2 cellular contexts compared by ENCODE assay signal in genomic region chr5:139745800-139746690, GRCh38.
TF ChIP-seq lines count a peak whose summit lies in the region.

No MANE protein-coding gene starts in this region.

TF ChIP-seq in GM23338, 12 proteins besides CTCF, POLR2A, EP300 and RAD21:
- no peak for TF ChIP-seq ZNF331 (CRISPR knock-in tag; IDR thresholded peaks at IDR 0.05; ENCODE audit: low read depth)
- no peak for TF ChIP-seq REST (IDR thresholded peaks at IDR 0.05; ENCODE audit: unreplicated experiment)
- TF ChIP-seq POLR2AphosphoS5 (IDR thresholded peaks at IDR 0.05; ENCODE audit: low read depth), result peak; percentile 61
- TF ChIP-seq ZNF114 (CRISPR knock-in tag; IDR thresholded peaks at IDR 0.05), result no peak
- TF ChIP-seq EZH2phosphoT487 (IDR thresholded peaks at IDR 0.05; ENCODE audit: unreplicated experiment), result no peak
- no peak for TF ChIP-seq NANOG (IDR thresholded peaks at IDR 0.05; ENCODE audit: borderline replicate concordance)
- no peak for TF ChIP-seq JUNB (IDR thresholded peaks at IDR 0.05; ENCODE audit: unreplicated experiment)
- TF ChIP-seq EZH2 (IDR thresholded peaks at IDR 0.05; ENCODE audit: low read depth, unreplicated experiment), result peak; percentile 24
- no peak for TF ChIP-seq CREB1 (CRISPR knock-in tag; IDR thresholded peaks at IDR 0.05; ENCODE audit: low read depth)
- TF ChIP-seq, protein P1, sequence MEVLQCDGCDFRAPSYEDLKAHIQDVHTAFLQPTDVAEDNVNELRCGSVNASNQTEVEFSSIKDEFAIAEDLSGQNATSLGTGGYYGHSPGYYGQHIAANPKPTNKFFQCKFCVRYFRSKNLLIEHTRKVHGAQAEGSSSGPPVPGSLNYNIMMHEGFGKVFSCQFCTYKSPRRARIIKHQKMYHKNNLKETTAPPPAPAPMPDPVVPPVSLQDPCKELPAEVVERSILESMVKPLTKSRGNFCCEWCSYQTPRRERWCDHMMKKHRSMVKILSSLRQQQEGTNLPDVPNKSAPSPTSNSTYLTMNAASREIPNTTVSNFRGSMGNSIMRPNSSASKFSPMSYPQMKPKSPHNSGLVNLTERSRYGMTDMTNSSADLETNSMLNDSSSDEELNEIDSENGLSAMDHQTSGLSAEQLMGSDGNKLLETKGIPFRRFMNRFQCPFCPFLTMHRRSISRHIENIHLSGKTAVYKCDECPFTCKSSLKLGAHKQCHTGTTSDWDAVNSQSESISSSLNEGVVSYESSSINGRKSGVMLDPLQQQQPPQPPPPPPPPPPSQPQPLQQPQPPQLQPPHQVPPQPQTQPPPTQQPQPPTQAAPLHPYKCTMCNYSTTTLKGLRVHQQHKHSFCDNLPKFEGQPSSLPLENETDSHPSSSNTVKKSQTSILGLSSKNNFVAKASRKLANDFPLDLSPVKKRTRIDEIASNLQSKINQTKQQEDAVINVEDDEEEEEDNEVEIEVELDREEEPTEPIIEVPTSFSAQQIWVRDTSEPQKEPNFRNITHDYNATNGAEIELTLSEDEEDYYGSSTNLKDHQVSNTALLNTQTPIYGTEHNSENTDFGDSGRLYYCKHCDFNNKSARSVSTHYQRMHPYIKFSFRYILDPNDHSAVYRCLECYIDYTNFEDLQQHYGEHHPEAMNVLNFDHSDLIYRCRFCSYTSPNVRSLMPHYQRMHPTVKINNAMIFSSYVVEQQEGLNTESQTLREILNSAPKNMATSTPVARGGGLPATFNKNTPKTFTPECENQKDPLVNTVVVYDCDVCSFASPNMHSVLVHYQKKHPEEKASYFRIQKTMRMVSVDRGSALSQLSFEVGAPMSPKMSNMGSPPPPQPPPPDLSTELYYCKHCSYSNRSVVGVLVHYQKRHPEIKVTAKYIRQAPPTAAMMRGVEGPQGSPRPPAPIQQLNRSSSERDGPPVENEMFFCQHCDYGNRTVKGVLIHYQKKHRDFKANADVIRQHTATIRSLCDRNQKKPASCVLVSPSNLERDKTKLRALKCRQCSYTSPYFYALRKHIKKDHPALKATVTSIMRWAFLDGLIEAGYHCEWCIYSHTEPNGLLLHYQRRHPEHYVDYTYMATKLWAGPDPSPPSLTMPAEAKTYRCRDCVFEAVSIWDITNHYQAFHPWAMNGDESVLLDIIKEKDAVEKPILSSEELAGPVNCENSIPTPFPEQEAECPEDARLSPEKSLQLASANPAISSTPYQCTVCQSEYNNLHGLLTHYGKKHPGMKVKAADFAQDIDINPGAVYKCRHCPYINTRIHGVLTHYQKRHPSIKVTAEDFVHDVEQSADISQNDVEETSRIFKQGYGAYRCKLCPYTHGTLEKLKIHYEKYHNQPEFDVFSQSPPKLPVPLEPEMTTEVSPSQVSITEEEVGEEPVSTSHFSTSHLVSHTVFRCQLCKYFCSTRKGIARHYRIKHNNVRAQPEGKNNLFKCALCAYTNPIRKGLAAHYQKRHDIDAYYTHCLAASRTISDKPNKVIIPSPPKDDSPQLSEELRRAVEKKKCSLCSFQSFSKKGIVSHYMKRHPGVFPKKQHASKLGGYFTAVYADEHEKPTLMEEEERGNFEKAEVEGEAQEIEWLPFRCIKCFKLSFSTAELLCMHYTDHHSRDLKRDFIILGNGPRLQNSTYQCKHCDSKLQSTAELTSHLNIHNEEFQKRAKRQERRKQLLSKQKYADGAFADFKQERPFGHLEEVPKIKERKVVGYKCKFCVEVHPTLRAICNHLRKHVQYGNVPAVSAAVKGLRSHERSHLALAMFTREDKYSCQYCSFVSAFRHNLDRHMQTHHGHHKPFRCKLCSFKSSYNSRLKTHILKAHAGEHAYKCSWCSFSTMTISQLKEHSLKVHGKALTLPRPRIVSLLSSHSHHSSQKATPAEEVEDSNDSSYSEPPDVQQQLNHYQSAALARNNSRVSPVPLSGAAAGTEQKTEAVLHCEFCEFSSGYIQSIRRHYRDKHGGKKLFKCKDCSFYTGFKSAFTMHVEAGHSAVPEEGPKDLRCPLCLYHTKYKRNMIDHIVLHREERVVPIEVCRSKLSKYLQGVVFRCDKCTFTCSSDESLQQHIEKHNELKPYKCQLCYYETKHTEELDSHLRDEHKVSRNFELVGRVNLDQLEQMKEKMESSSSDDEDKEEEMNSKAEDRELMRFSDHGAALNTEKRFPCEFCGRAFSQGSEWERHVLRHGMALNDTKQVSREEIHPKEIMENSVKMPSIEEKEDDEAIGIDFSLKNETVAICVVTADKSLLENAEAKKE (CRISPR knock-in tag; IDR thresholded peaks at IDR 0.05), result peak; percentile 74; the same call in 1 of the 2 replicates
- no peak for TF ChIP-seq STAT1 (IDR thresholded peaks at IDR 0.05; ENCODE audit: unreplicated experiment)

TF ChIP-seq in H1, 55 proteins besides CTCF, POLR2A, EP300 and RAD21:
- TF ChIP-seq RBBP5 (IDR thresholded peaks at IDR 0.05; ENCODE audit: borderline replicate concordance, low read depth, low read length) (peak; percentile 38; the same call in 1 of the 2 replicates), MAX (IDR thresholded peaks at IDR 0.05) (peak; percentile 84), CBX8 (IDR thresholded peaks at IDR 0.05; ENCODE audit: borderline replicate concordance, low read depth, low read length) (no peak), TAF7 (optimal IDR thresholded peaks at IDR 0.05; ENCODE audit: borderline replicate concordance, low read depth, low read length) (no peak), CHD1 (IDR thresholded peaks at IDR 0.05; ENCODE audit: low read depth, low read length) (no peak), SIN3A (conservative IDR thresholded peaks at IDR 0.05 in 1 of 2, IDR thresholded peaks at IDR 0.05 in 1 of 2; ENCODE audit: low read depth in 1 of 2, low read length in 2 of 2) (no peak), POLR2AphosphoS5 (IDR thresholded peaks at IDR 0.05; ENCODE audit: low read depth, low read length) (no peak), TAF1 (IDR thresholded peaks at IDR 0.05; ENCODE audit: low read depth, low read length) (no peak), KDM4A (IDR thresholded peaks at IDR 0.05; ENCODE audit: low read depth, low read length, severe bottlenecking) (peak; percentile 47), TEAD4 (IDR thresholded peaks at IDR 0.05; ENCODE audit: low read depth, low read length) (no peak), RXRA (IDR thresholded peaks at IDR 0.05; ENCODE audit: insufficient read depth, low read depth, low read length) (no peak), CREB1 (IDR thresholded peaks at IDR 0.05) (no peak), E2F6 (IDR thresholded peaks at IDR 0.05) (peak; percentile 93), POU5F1 (IDR thresholded peaks at IDR 0.05; ENCODE audit: low read depth, low read length) (no peak), ASH2L (IDR thresholded peaks at IDR 0.05; ENCODE audit: low read length) (peak; percentile 54), TCF12 (IDR thresholded peaks at IDR 0.05; ENCODE audit: low read depth, low read length) (0 out of 2 replicates have a peak, but pooled peaks have one; percentile 29), NRF1 (IDR thresholded peaks at IDR 0.05; ENCODE audit: low read depth, low read length) (no peak), GTF2F1 (IDR thresholded peaks at IDR 0.05; ENCODE audit: borderline replicate concordance, low read depth, low read length) (no peak), SP1 (IDR thresholded peaks at IDR 0.05; ENCODE audit: low read depth, low read length) (peak; percentile 60)
- TF ChIP-seq, protein P2, sequence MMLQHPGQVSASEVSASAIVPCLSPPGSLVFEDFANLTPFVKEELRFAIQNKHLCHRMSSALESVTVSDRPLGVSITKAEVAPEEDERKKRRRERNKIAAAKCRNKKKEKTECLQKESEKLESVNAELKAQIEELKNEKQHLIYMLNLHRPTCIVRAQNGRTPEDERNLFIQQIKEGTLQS (IDR thresholded peaks at IDR 0.05; ENCODE audit: insufficient read depth, low read depth, low read length), result no peak
TF ChIP-seq in H1: peak in this region for 7.
